In the genomic region with DNA sequence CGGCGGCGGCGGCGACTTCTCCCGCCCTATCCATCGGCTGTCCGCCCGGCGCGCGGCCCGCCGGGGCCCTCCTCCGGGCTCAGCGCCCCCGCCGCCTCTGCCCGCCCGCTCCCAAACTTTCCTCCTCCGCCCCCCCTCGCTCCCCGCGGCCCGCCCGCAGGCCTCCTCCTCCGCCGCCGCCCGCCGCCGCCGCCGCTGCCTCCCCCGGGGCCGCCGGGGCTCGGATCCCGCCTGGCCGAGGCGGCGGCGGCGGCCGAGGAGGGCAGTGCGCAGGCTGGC, we compare ENCODE assay signal across 1 cellular context.
TF ChIP-seq lines count a peak whose summit lies in the region.

No MANE protein-coding gene starts in this region.

TF ChIP-seq in K562, 482 proteins besides CTCF, POLR2A, EP300 and RAD21 (continued from another document):
- TF ChIP-seq RFX1 (IDR thresholded peaks at IDR 0.05) (no peak), U2AF2 (optimal IDR thresholded peaks at IDR 0.05; ENCODE audit: low read depth, low read length) (no peak), PHF8 (IDR thresholded peaks at IDR 0.05; ENCODE audit: borderline replicate concordance, low read length) (peak; percentile 24; the same call in 1 of the 2 replicates), ZNF766 (CRISPR knock-in tag; conservative IDR thresholded peaks at IDR 0.05) (0 out of 2 replicates have a peak, but pooled peaks have one; percentile 49), GTF2A2 (tag; IDR thresholded peaks at IDR 0.05) (no peak), FOXK2 (conservative IDR thresholded peaks at IDR 0.05 in 1 of 2, IDR thresholded peaks at IDR 0.05 in 1 of 2; ENCODE audit: low read depth in 2 of 2) (no peak), KLF16 (IDR thresholded peaks at IDR 0.05) (no peak), VEZF1 (CRISPR knock-in tag; IDR thresholded peaks at IDR 0.05) (peak; percentile 66), ILF3 (IDR thresholded peaks at IDR 0.05; ENCODE audit: borderline replicate concordance) (no peak), RBM15 (IDR thresholded peaks at IDR 0.05; ENCODE audit: insufficient read depth, low read length) (no peak)
